In genomic region chr10:90856964-90857634, GRCh38 we compare ENCODE assay signal across 8 cellular contexts. TPM values are rescaled to one million over a fixed set of nuclear protein-coding genes. Genes with fewer than 3 reads are reported as not detected.
DNase-seq lines count a peak whose midpoint lies in the region; ATAC-seq and TF ChIP-seq lines count a peak whose summit lies in the region.

No MANE protein-coding gene starts in this region.

- TF ChIP-seq CTCF in H9 (conservative IDR thresholded peaks at IDR 0.05): no peak

- no peak overlapping the region for H3K4ac ChIP-seq in H9 (ENCODE audit: low read depth, low read length)

- no peak overlapping the region for H4K8ac ChIP-seq in H9 (replicated peaks; ENCODE audit: insufficient read length, low read depth, low read length)

- peaks cover 13 to 46% of the 10 kb centered on the region in 2 experiments for H3K4me1 Mint-ChIP-seq in H9

- no peak overlapping the region for H3K9ac ChIP-seq in H9 (ENCODE audit: extremely low read depth, insufficient read length, low read length)

- no peak overlapping the region for H3K18ac ChIP-seq in H9 (ENCODE audit: insufficient read length, low read depth, low read length)

- H3K56ac ChIP-seq in H9 (ENCODE audit: insufficient read length, low read depth, low read length): no peak overlapping the region

- no peak overlapping the region for H3K27ac ChIP-seq in H9 (ENCODE audit: insufficient read length, low read depth, low read length)

- ATAC-seq in left cardiac atrium: peak; percentile 24 to 29

- no peaks in the 10 kb centered on the region for H3K79me2 ChIP-seq in H9 (ENCODE audit: insufficient read depth, low read length)

- H3K36me3 Mint-ChIP-seq in H9 (ENCODE audit: insufficient read depth in 1 of 3, low read depth in 3 of 3): peaks cover under 1 to 4% (median 3%) of the 10 kb centered on the region in 3 experiments; a peak in 6 of 7 replicates

- H4K5ac ChIP-seq in H9 (ENCODE audit: insufficient read length, low read depth, low read length): no peak overlapping the region

- H2BK12ac ChIP-seq in H9 (ENCODE audit: insufficient read length, low read depth, low read length): no peak overlapping the region

- H3K79me1 ChIP-seq in H9 (ENCODE audit: insufficient read depth, low read depth, low read length, poor library complexity, severe bottlenecking): no peaks in the 10 kb centered on the region

- H2BK15ac ChIP-seq in H9 (ENCODE audit: low read depth, low read length): no peak overlapping the region

- peak overlapping the region; percentile 94 to 96 for H3K4me3 Mint-ChIP-seq in H9

- no peak overlapping the region for H2AK5ac ChIP-seq in H9 (ENCODE audit: insufficient read length, low read length)

- H2BK120ac ChIP-seq in H9 (ENCODE audit: low read depth, low read length, poor library complexity, severe bottlenecking): no peak overlapping the region

- H3K14ac ChIP-seq in H9 (ENCODE audit: insufficient read depth, low read length): no peak overlapping the region

- peaks cover 3 to 7% of the 10 kb centered on the region in 2 experiments for H3K9me3 Mint-ChIP-seq in H9

- peak overlapping the region; percentile 82 for H3K4me2 ChIP-seq in H9 (ENCODE audit: insufficient read depth, insufficient read length, low read length)

- peak overlapping the region in 2 of 3 experiments; percentile 68 to 74; a peak in 3 of 7 replicates for H3K27ac Mint-ChIP-seq in H9

- peaks cover 9% of the 10 kb centered on the region for H3K23me2 ChIP-seq in H9 (ENCODE audit: insufficient read length, low read depth, low read length, poor library complexity, severe bottlenecking)

- H3K27me3 ChIP-seq in H9 (ENCODE audit: insufficient read depth, low read length): peaks cover 11% of the 10 kb centered on the region; the same call in 1 of the 2 replicates

- no peaks in the 10 kb centered on the region for H3K4me1 ChIP-seq in H9 (ENCODE audit: insufficient read depth, low read length)

- peaks cover 24% of the 10 kb centered on the region for H3K27me3 Mint-ChIP-seq in H9 (ENCODE audit: low read depth)

- no peak overlapping the region for H3K23ac ChIP-seq in H9 (ENCODE audit: insufficient read length, low read depth, low read length)

- DNase-seq in Ammon's horn (ENCODE audit: low spot score) (peak; percentile 4), H9 (peak; percentile 41), left cardiac atrium (no peak), skeletal muscle cell (ENCODE audit: low read depth) (no peak), putamen (ENCODE audit: low spot score) (no peak), D341Med (ENCODE audit: low spot score) (no peak)
- peak; percentile 2 for DNase-seq in activated CD4-positive, alpha-beta T cell treated with anti-CD3 and anti-CD28 coated beads, Interleukin-2, amount 50 U/mL, for 1 hour
- no peak for DNase-seq in stimulated activated CD4-positive, alpha-beta T cell treated with anti-CD3 and anti-CD28 coated beads, Interleukin-12 subunit alpha, Interleukin-12 subunit beta, amount 100 ng/mL, for 4 hours

- H4K20me1 ChIP-seq in H9 (ENCODE audit: control insufficient read depth, insufficient read depth, insufficient read length): no peaks in the 10 kb centered on the region

- no peak overlapping the region for H2BK5ac ChIP-seq in H9 (ENCODE audit: insufficient read length, low read length)

- H3T11ph ChIP-seq in H9 (ENCODE audit: low read length): no peak overlapping the region

- no peak overlapping the region for H2BK20ac ChIP-seq in H9 (ENCODE audit: low read depth, low read length, poor library complexity, severe bottlenecking)

- WGBS in H9 (ENCODE audit: extremely low coverage, insufficient read length, low lambda C conversion rate): no CpG with 5 or more reads among the region's 59 CpGs

- peak overlapping the region; percentile 71 for H3K4me3 ChIP-seq in skeletal muscle cell (ENCODE audit: low read depth, low read length)

- H2AFZ ChIP-seq in H9 (ENCODE audit: low read length): no peak overlapping the region

- H3K9me3 ChIP-seq in H9 (ENCODE audit: control insufficient read depth, low read depth, low read length): no peaks in the 10 kb centered on the region

- H4K91ac ChIP-seq in H9 (ENCODE audit: insufficient read length, low read depth, low read length): no peak overlapping the region

- intact Hi-C loops in left cardiac atrium (cut with DNase I): no loop called here

RNA-seq across cellular contexts. Expression of gene HTR7, which starts 0.7 kb away (rescaled TPM):
- 20.2 and 21.3 TPM in 2 replicates for total RNA-seq in H9 (2021)
- under 1 TPM; 0.31 to 0.32 TPM for total RNA-seq in left cardiac atrium

RNA-seq across cellular contexts. Expression of gene RPP30, which starts 14.7 kb away (rescaled TPM):
- total RNA-seq in H9 (2021) (70.0 and 77.7 TPM in 2 replicates), left cardiac atrium (10 to 100 TPM; 32.8 to 33.3 TPM)

Comparison
In these comparisons a context has a peak if more than half of its experiments do, and no peak if none do; other contexts are left out.
1. DNase-seq: peak in Ammon's horn (single experiment), H9 (single experiment) and activated CD4-positive, alpha-beta T cell treated with anti-CD3 and anti-CD28 coated beads, Interleukin-2, amount 50 U/mL, for 1 hour (single experiment); none in left cardiac atrium (single experiment), skeletal muscle cell (single experiment), putamen (single experiment), D341Med (single experiment) and stimulated activated CD4-positive, alpha-beta T cell treated with anti-CD3 and anti-CD28 coated beads, Interleukin-12 subunit alpha, Interleukin-12 subunit beta, amount 100 ng/mL, for 4 hours (single experiment).
2. RNA of gene HTR7, which starts 0.7 kb away (total RNA-seq): 20.2 to 21.3 TPM in H9; 0.31 to 0.32 TPM in left cardiac atrium; every median in the first group is over 10 times any median in the second.